13 cellular contexts compared by ENCODE assay signal in the genomic region with DNA sequence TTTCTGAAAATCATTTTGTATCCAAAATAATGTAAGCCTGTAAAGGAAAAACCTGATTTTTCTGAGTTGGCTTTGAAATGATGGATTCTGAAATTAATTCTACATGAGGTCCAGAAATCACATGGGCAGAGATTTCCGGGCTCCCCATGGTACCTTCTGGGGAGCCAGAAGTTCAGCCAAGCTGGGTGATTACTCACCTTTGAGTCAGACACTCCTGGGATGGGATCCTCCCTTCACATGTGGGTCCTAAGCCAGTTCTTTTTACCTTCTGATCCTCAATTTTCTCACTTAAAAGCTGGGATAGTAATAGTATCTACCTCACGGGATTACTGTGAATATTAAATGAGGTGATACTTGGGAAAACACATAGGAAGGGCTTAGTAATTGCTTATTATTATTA.
DNase-seq lines count a peak whose midpoint lies in the region; ATAC-seq and TF ChIP-seq lines count a peak whose summit lies in the region.
"Had no signal": no experiment of that assay in that cellular context is flagged by ENCODE, and none has a peak within 500 bp of the region (broad histone marks: within the 10 kb centered on the region; RNA-seq: fewer than 3 reads in every experiment).

No MANE protein-coding gene starts in this region.

- 68 to 80% methylated on average over 2 of the region's 2 CpGs for WGBS in gastroesophageal sphincter (ENCODE audit: low coverage in 1 of 2), 2 donors

- intact Hi-C loops in vagina (cut with DNase I): no loop called here

- no peaks in the 10 kb centered on the region for H3K27me3 ChIP-seq in adipocyte (replicated peaks; ENCODE audit: control insufficient read depth, insufficient read depth, low read length)
- no peaks in the 10 kb centered on the region for H3K27me3 ChIP-seq in gastroesophageal sphincter
- H3K27me3 ChIP-seq in vagina: no peaks in the 10 kb centered on the region

- no peak overlapping the region for H3K4me3 ChIP-seq in adipocyte (ENCODE audit: low read length)
- no peak overlapping the region for H3K4me3 ChIP-seq in gastroesophageal sphincter
- H3K4me3 ChIP-seq in vagina: no peak overlapping the region

- H3K36me3 ChIP-seq in adipocyte (ENCODE audit: control insufficient read depth, insufficient read depth, low read length, severe bottlenecking): no peaks in the 10 kb centered on the region
- H3K36me3 ChIP-seq in gastroesophageal sphincter: no peaks in the 10 kb centered on the region
- no peaks in the 10 kb centered on the region for H3K36me3 ChIP-seq in vagina

- H3K9ac ChIP-seq in adipocyte (ENCODE audit: low read length): peak overlapping the region; percentile 55

- H3K4me1 ChIP-seq in adipocyte (ENCODE audit: control insufficient read depth, insufficient read depth, low read length): peaks cover 46% of the 10 kb centered on the region
- H3K4me1 ChIP-seq in gastroesophageal sphincter: peaks cover 0 to 35% (median 0%) of the 10 kb centered on the region in 3 donors
- H3K4me1 ChIP-seq in vagina: peaks cover 58% of the 10 kb centered on the region

- TF ChIP-seq POLR2A in gastroesophageal sphincter (IDR thresholded peaks at IDR 0.05): no peak
- TF ChIP-seq POLR2A in vagina (IDR thresholded peaks at IDR 0.05): no peak

- H3K27ac ChIP-seq in gastroesophageal sphincter (peak overlapping the region in 2 of 4 donors; percentile 4 to 33), vagina (no peak overlapping the region)

- ATAC-seq in gastroesophageal sphincter (peak; percentile 52), HG03571 (IDR thresholded peaks at IDR 0.05; ENCODE audit: unreplicated experiment) (no peak)
- ATAC-seq: left lobe of liver had no signal

- no peak for TF ChIP-seq CTCF in gastroesophageal sphincter (IDR thresholded peaks at IDR 0.05)
- TF ChIP-seq CTCF in vagina (IDR thresholded peaks at IDR 0.05): no peak

- TF ChIP-seq EP300 in gastroesophageal sphincter (IDR thresholded peaks at IDR 0.05): no peak

- DNase-seq in A172 (ENCODE audit: low spot score): peak; percentile 94
- DNase-seq in HK-2 (ENCODE audit: unreplicated experiment): peak; percentile 28
- peak; percentile 34 for DNase-seq in adipocyte (ENCODE audit: low read depth)
- no peak for DNase-seq in NCI-H2081 (lab: John Stamatoyannopoulos, UW)
- no peak for DNase-seq in NCI-H524 treated with DMSO at 0.1 percent for 48 hours (lab: John Stamatoyannopoulos, UW)
- no peak for DNase-seq in vagina (ENCODE audit: extremely low spot score in 2 of 2)
- DNase-seq: activated CD4-positive, alpha-beta T cell treated with anti-CD3 and anti-CD28 coated beads, Interleukin-2, amount 50 U/mL, for 1 hour; DMS79; NCI-H2081 treated with DMSO at 0.1 percent for 48 hours; stimulated activated CD8-positive, alpha-beta memory T cell treated with anti-CD3 and anti-CD28 coated beads, Interleukin-4, amount 100 ng/mL, for 48 hours had no signal

- H3K9me3 ChIP-seq in adipocyte (ENCODE audit: control insufficient read depth, low read length) (no peaks in the 10 kb centered on the region), gastroesophageal sphincter (no peaks in the 10 kb centered on the region), vagina (no peaks in the 10 kb centered on the region)

Comparison
In these comparisons a context has a peak if more than half of its experiments do, and no peak if none do; other contexts are left out.
1. DNase-seq: peak in A172 (single experiment), HK-2 (single experiment) and adipocyte (single experiment); none in NCI-H2081 (0 of 2), NCI-H524 treated with DMSO at 0.1 percent for 48 hours (single experiment) and vagina (0 of 2).